ENCODE assay signal across 13 cellular contexts in the genomic region with DNA sequence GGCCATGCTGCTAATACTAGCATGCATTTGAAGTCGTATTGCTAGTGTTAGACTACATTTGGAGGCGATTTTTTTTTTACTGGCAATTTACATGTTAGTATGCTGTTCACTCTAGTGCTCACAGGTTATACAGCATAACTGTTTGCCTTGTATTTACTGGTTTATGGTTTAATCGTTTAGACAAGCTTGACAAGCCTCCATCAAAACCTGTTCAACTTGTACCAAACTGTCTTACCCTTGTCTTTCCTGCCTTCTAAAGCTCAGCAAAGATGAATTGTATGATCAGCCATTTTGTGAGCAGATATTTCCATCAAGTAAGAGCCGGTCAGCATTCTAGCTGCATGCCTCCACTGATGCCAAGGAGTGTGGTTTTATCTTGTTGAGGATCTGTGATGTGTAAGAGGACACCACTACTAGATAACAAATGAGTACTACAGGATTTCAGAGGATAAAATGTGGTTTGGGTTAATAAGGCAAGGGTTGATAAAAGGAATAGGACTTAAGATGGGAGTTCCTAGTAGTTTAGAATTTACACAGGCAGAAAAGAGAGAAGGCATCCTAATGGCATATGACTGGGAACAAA.
DNase-seq lines count a peak whose midpoint lies in the region; ATAC-seq and TF ChIP-seq lines count a peak whose summit lies in the region.
"Had no signal": no experiment of that assay in that cellular context is flagged by ENCODE, and none has a peak within 500 bp of the region (broad histone marks: within the 10 kb centered on the region; RNA-seq: fewer than 3 reads in every experiment).

No MANE protein-coding gene starts in this region.

- peaks cover 11% of the 10 kb centered on the region; the same call in 1 of the 2 replicates for H3K9me3 ChIP-seq in Panc1 (ENCODE audit: control insufficient read depth, insufficient read depth, low read depth, low read length)
- H3K9me3 ChIP-seq: upper lobe of right lung had no signal

- no peak overlapping the region for H3K9ac ChIP-seq in rectal smooth muscle tissue (ENCODE audit: low read length)

- in situ Hi-C loops in Panc1 (cut with HindIII; ENCODE audit: low pct_unique_long_range_greater_than_20kb, low sequenced_read_pairs): no loop called here

- BruUV-seq in Panc1 (replicated peaks; lab: Mats Ljungman, UMichigan): no TSS peak

- TF ChIP-seq CTCF in Panc1 (IDR thresholded peaks at IDR 0.05) (no peak), dorsolateral prefrontal cortex (IDR thresholded peaks at IDR 0.05 in 54 of 56, conservative IDR thresholded peaks at IDR 0.05 in 2 of 56; ENCODE audit: low read depth in 1 of 56, partially characterized antibody in 56 of 56) (no peak)

- CTCF ChIA-PET in Panc1 (lab: Charles Lee): no interaction called here

- DNase-seq in GM03348 (ENCODE audit: low spot score): peak; percentile 53
- no peak for DNase-seq in Panc1 (ENCODE audit: low read depth, low spot score)
- DNase-seq in erythroblast (lab: John Stamatoyannopoulos, UW): peak; percentile 30 to 74
- DNase-seq in dorsolateral prefrontal cortex: no peak
- DNase-seq in DMS 273 (lab: John Stamatoyannopoulos, UW; ENCODE audit: unreplicated experiment): no peak
- no peak for DNase-seq in DMS114 treated with DMSO at 0.1 percent for 48 hours (lab: John Stamatoyannopoulos, UW; ENCODE audit: unreplicated experiment)
- DNase-seq: activated naive CD4-positive, alpha-beta T cell; NCI-H446 treated with DMSO at 0.1 percent for 48 hours; upper lobe of right lung had no signal

- ATAC-seq in Panc1: no peak
- no peak for ATAC-seq in HG03378 (IDR thresholded peaks at IDR 0.05; ENCODE audit: unreplicated experiment)
- ATAC-seq: foreskin keratinocyte, K562, upper lobe of right lung had no signal

- intact Hi-C loops in Panc1 (cut with micrococcal nuclease; ENCODE audit: unreplicated experiment): loop anchor here (5.0 to 10.0 kb wide), 2 partner anchors 82 to 179 kb away; a partner anchor contains a TSS
- intact Hi-C loops in dorsolateral prefrontal cortex (cut with DNase I): loop anchor here (5.0 kb wide), 1 partner anchor 84 kb away; a partner anchor contains a TSS

- H3K4me3 ChIP-seq in Panc1 (ENCODE audit: low read depth in 2 of 2, low read length in 2 of 2): no peak overlapping the region
- H3K4me3 ChIP-seq in rectal smooth muscle tissue (ENCODE audit: low read length): no peak overlapping the region
- no peak overlapping the region for H3K4me3 ChIP-seq in dorsolateral prefrontal cortex
- H3K4me3 ChIP-seq: K562, upper lobe of right lung had no signal

- 0 out of 2 replicates have a peak overlapping the region, but pooled peaks have one; percentile 17 for H3K27ac ChIP-seq in Panc1 (ENCODE audit: low read length)
- H3K27ac ChIP-seq in rectal smooth muscle tissue (ENCODE audit: low read depth, low read length): peak overlapping the region; percentile 40
- H3K27ac ChIP-seq in dorsolateral prefrontal cortex: no peak overlapping the region
- H3K27ac ChIP-seq: foreskin keratinocyte, upper lobe of right lung had no signal

- peaks cover 19% of the 10 kb centered on the region for H3K4me1 ChIP-seq in Panc1 (ENCODE audit: control insufficient read depth, insufficient read depth, low read length)
- peaks cover 39% of the 10 kb centered on the region for H3K4me1 ChIP-seq in rectal smooth muscle tissue (ENCODE audit: control insufficient read depth, insufficient read depth, low read length)

- H3K27me3 ChIP-seq in Panc1 (ENCODE audit: control insufficient read depth, insufficient read depth, low read length) (no peaks in the 10 kb centered on the region), rectal smooth muscle tissue (ENCODE audit: control insufficient read depth, insufficient read depth, low read length) (no peaks in the 10 kb centered on the region), dorsolateral prefrontal cortex (no peaks in the 10 kb centered on the region)
- H3K27me3 ChIP-seq: foreskin keratinocyte, upper lobe of right lung had no signal

- POLR2A ChIA-PET in Panc1 (lab: Charles Lee): no interaction called here

- peaks cover 7% of the 10 kb centered on the region; the same call in 1 of the 2 replicates for H3K36me3 ChIP-seq in Panc1 (ENCODE audit: control insufficient read depth, insufficient read depth, low read length)
- H3K36me3 ChIP-seq in rectal smooth muscle tissue (ENCODE audit: control insufficient read depth, insufficient read depth, low read length): peaks cover 14% of the 10 kb centered on the region

- no peak for TF ChIP-seq POLR2A in erythroblast (IDR thresholded peaks at IDR 0.05; ENCODE audit: low read length)

Comparison
In these comparisons a context has a peak if more than half of its experiments do, and no peak if none do; other contexts are left out.
1. DNase-seq: peak in GM03348 (single experiment) and erythroblast (2 of 2); none in Panc1 (single experiment), dorsolateral prefrontal cortex (0 of 10), DMS 273 (single experiment) and DMS114 treated with DMSO at 0.1 percent for 48 hours (single experiment).
2. H3K27ac ChIP-seq: peak in Panc1 (single experiment) and rectal smooth muscle tissue (single experiment); none in dorsolateral prefrontal cortex (0 of 59).